17 cellular contexts compared by ENCODE assay signal in the genomic region with DNA sequence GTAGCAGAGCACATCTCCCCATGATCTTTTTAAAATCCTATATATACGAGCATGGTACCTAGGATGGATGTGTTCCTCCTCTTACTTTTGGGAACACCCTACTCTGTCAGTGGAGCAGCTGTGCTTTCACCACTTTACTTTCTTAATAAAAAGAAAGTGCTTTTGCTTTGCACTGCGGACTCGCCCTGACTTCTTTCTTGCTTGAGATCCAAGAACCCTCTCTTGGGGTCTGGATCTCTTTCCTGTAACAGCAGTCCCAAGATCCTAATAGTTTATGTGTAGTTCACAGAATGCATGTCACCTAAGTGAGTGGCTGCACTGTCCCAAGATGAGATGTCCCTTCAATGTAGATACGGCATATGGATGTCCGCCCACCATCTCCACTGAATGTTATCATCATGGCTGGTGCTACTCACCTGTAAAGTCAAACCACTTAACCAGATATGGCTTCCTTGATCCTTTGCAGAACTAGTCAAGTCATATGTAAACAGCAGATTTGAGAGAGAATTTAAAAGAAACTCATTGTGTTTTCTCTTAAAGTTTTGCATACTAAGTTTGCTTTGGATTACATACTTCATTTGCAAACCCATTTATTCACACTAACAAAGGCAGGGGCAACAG. TPM values are rescaled to one million over a fixed set of nuclear protein-coding genes. Genes with fewer than 3 reads are reported as not detected.
DNase-seq lines count a peak whose midpoint lies in the region; ATAC-seq and TF ChIP-seq lines count a peak whose summit lies in the region.
"Had no signal": no experiment of that assay in that cellular context is flagged by ENCODE, and none has a peak within 500 bp of the region (broad histone marks: within the 10 kb centered on the region; RNA-seq: fewer than 3 reads in every experiment).

No MANE protein-coding gene starts in this region.

- no peak overlapping the region for H3K9ac ChIP-seq in iPS-18a (ENCODE audit: low read length)
- H3K9ac ChIP-seq in rectal smooth muscle tissue (ENCODE audit: low read length): no peak overlapping the region

- POLR2A ChIA-PET in GM10248 (lab: Yijun Ruan, JAX): no interaction called here

- H3K36me3 ChIP-seq in right atrium auricular region: no peaks in the 10 kb centered on the region
- H3K36me3 ChIP-seq in iPS-18a (ENCODE audit: control insufficient read depth, low read depth, low read length): no peaks in the 10 kb centered on the region
- H3K36me3 ChIP-seq in rectal smooth muscle tissue (ENCODE audit: control insufficient read depth, insufficient read depth, low read length): no peaks in the 10 kb centered on the region

- intact Hi-C loops in Right ventricle myocardium superior (cut with DNase I): no loop called here

- TF ChIP-seq CTCF in right atrium auricular region (IDR thresholded peaks at IDR 0.05) (no peak), GM10248 (IDR thresholded peaks at IDR 0.05; ENCODE audit: control extremely low read depth, extremely low read depth, low read depth, missing control alignments) (no peak)

- no peaks in the 10 kb centered on the region for H3K27me3 ChIP-seq in right atrium auricular region
- no peaks in the 10 kb centered on the region for H3K27me3 ChIP-seq in iPS-18a (ENCODE audit: control insufficient read depth, insufficient read depth, low read length)
- H3K27me3 ChIP-seq in rectal smooth muscle tissue (ENCODE audit: control insufficient read depth, insufficient read depth, low read length): no peaks in the 10 kb centered on the region

- no peak overlapping the region for H3K4me3 ChIP-seq in right atrium auricular region
- H3K4me3 ChIP-seq in iPS-18a (ENCODE audit: low read length): peak overlapping the region; percentile 4
- H3K4me3 ChIP-seq in rectal smooth muscle tissue (ENCODE audit: low read length): no peak overlapping the region

- H3K9me3 ChIP-seq in right atrium auricular region (no peaks in the 10 kb centered on the region), iPS-18a (ENCODE audit: control insufficient read depth, low read depth, low read length) (no peaks in the 10 kb centered on the region)

- H3K27ac ChIP-seq in right atrium auricular region (peak overlapping the region; percentile 65 to 80), iPS-18a (ENCODE audit: low read length) (peak overlapping the region; percentile 55), rectal smooth muscle tissue (ENCODE audit: low read depth, low read length) (peak overlapping the region; percentile 53)

- H3K4me1 ChIP-seq in right atrium auricular region: peaks cover 0 to 46% of the 10 kb centered on the region in 2 donors
- H3K4me1 ChIP-seq in iPS-18a (ENCODE audit: control insufficient read depth, low read depth, low read length): peaks cover 39% of the 10 kb centered on the region
- peaks cover 22% of the 10 kb centered on the region for H3K4me1 ChIP-seq in rectal smooth muscle tissue (ENCODE audit: control insufficient read depth, insufficient read depth, low read length)

- CTCF ChIA-PET in GM10248 (lab: Yijun Ruan, JAX): interaction anchor here (2.2 to 4.8 kb wide), 2 partner anchors 15 to 29 kb away, joined by 8 to 15 read pairs; no protein-coding TSS in a partner anchor

- ATAC-seq in Right ventricle myocardium superior (ENCODE audit: poor library complexity): no peak
- ATAC-seq in GM18519 (IDR thresholded peaks at IDR 0.05; ENCODE audit: low FRiP score, unreplicated experiment): no peak
- no peak for ATAC-seq in HG03354 (IDR thresholded peaks at IDR 0.05; ENCODE audit: poor library complexity, severe bottlenecking, unreplicated experiment)
- ATAC-seq: activated CD4-positive, alpha-beta T cell treated with anti-CD3 and anti-CD28 coated beads for 36 hours; HCT116 had no signal

- DNase-seq in right atrium auricular region (ENCODE audit: low spot score) (no peak), Right ventricle myocardium superior (no peak), NCI-H226 (no peak), GM10248 (ENCODE audit: extremely low spot score) (no peak)
- DNase-seq: ACHN; activated CD4-positive, alpha-beta T cell treated with anti-CD3 and anti-CD28 coated beads for 36 hours; glutamatergic neuron; Kasumi-1; NCI-H2171 had no signal

RNA-seq across cellular contexts. Expression of a gene that starts 1.9 kb away (rescaled TPM):
- total RNA-seq in right atrium auricular region (10 to 100 TPM; 35.3 to 47.9 TPM), Right ventricle myocardium superior (42.7 TPM)
- total RNA-seq: activated CD4-positive, alpha-beta T cell treated with anti-CD3 and anti-CD28 coated beads for 36 hours; mononuclear cell; SK-MEL-5; ureter had no signal
